ENCODE assay signal across 23 cellular contexts in genomic region chr10:63375006-63375405, GRCh38.
A peak's percentile ranks its signal among the peaks of the same experiment; 100 is the strongest.
DNase-seq lines count a peak whose midpoint lies in the region; ATAC-seq and TF ChIP-seq lines count a peak whose summit lies in the region.
"Had no signal": no experiment of that assay in that cellular context is flagged by ENCODE, and none has a peak within 500 bp of the region (broad histone marks: within the 10 kb centered on the region; RNA-seq: fewer than 3 reads in every experiment).

No MANE protein-coding gene starts in this region.

- peaks cover 9% of the 10 kb centered on the region for H3K36me3 Mint-ChIP-seq in activated T-cell treated with anti-CD3 and anti-CD28 coated beads, Interleukin-2, amount 50 U/mL, for 4 hours (ENCODE audit: insufficient read depth)

- no peaks in the 10 kb centered on the region for H3K9me3 ChIP-seq in neutrophil
- H3K9me3 ChIP-seq: heart left ventricle, right lobe of liver, upper lobe of left lung had no signal

- ATAC-seq in HG02642 (IDR thresholded peaks at IDR 0.05; ENCODE audit: poor library complexity, unreplicated experiment): no peak
- ATAC-seq in activated T-cell treated with anti-CD3 and anti-CD28 coated beads, Interleukin-2, amount 50 U/mL, for 4 hours: no peak
- ATAC-seq: activated CD8-positive, alpha-beta T cell treated with anti-CD3 and anti-CD28 coated beads, Interleukin-2, amount 10 ng/mL, durations not matched to agents 7 days and 5 days; foreskin keratinocyte; stimulated activated naive B cell treated with anti-CD40 and anti-IgM and Interleukin-4, amounts not matched to agents 10 μg/mL and 1 μg/mL and 100 μg/mL, for 72 hours had no signal

- H3K27me3 Mint-ChIP-seq in activated T-cell treated with anti-CD3 and anti-CD28 coated beads, Interleukin-2, amount 50 U/mL, for 4 hours (ENCODE audit: low read depth): no peaks in the 10 kb centered on the region
- H3K27me3 Mint-ChIP-seq: activated naive CD8-positive, alpha-beta T cell treated with anti-CD3 and anti-CD28 coated beads for 36 hours; stimulated activated naive B cell treated with anti-CD40 and anti-IgM and Interleukin-4, amounts not matched to agents 10 μg/mL and 1 μg/mL and 100 μg/mL, for 72 hours had no signal

- peak overlapping the region; percentile 30 for H3K27ac ChIP-seq in neutrophil
- H3K27ac ChIP-seq: foreskin keratinocyte, right lobe of liver, RWPE1, SK-N-MC, upper lobe of left lung had no signal

- no peaks in the 10 kb centered on the region for H3K36me3 ChIP-seq in neutrophil
- H3K36me3 ChIP-seq: right lobe of liver, upper lobe of left lung had no signal

- no peaks in the 10 kb centered on the region for H3K9me3 Mint-ChIP-seq in activated T-cell treated with anti-CD3 and anti-CD28 coated beads, Interleukin-2, amount 50 U/mL, for 4 hours
- H3K9me3 Mint-ChIP-seq: activated naive CD8-positive, alpha-beta T cell treated with anti-CD3 and anti-CD28 coated beads for 36 hours; neural crest cell; T-helper 1 cell treated with Interleukin-12 subunit alpha and Interleukin-12 subunit beta and Interleukin-4 antibody, amounts not matched to agents 30 μg/mL and 1 μg/mL, for 36 hours had no signal

- no peak overlapping the region for H3K4me3 Mint-ChIP-seq in activated T-cell treated with anti-CD3 and anti-CD28 coated beads, Interleukin-2, amount 50 U/mL, for 4 hours
- H3K4me3 Mint-ChIP-seq: activated CD8-positive, alpha-beta T cell treated with anti-CD3 and anti-CD28 coated beads, Interleukin-2, amount 10 ng/mL, durations not matched to agents 7 days and 5 days; activated naive CD8-positive, alpha-beta T cell treated with anti-CD3 and anti-CD28 coated beads for 36 hours; neural crest cell; stimulated activated naive B cell treated with anti-CD40 and anti-IgM and Interleukin-4, amounts not matched to agents 10 μg/mL and 1 μg/mL and 100 μg/mL, for 72 hours; T-helper 1 cell treated with Interleukin-12 subunit alpha and Interleukin-12 subunit beta and Interleukin-4 antibody, amounts not matched to agents 30 μg/mL and 1 μg/mL, for 36 hours had no signal

- H3K27me3 ChIP-seq in neutrophil: no peaks in the 10 kb centered on the region
- H3K27me3 ChIP-seq: foreskin keratinocyte, heart left ventricle, right lobe of liver, upper lobe of left lung had no signal

- peaks cover 19% of the 10 kb centered on the region for H3K4me1 Mint-ChIP-seq in activated T-cell treated with anti-CD3 and anti-CD28 coated beads, Interleukin-2, amount 50 U/mL, for 4 hours (ENCODE audit: low read depth)
- H3K4me1 Mint-ChIP-seq: neural crest cell had no signal

- DNase-seq in GF-D8 (lab: John Stamatoyannopoulos, UW): peak; percentile 14
- DNase-seq in RKO (ENCODE audit: low spot score): peak; percentile 48
- DNase-seq in choroid plexus epithelial cell (ENCODE audit: low read depth): peak; percentile 63
- no peak for DNase-seq in iPS-NIHi11 (ENCODE audit: low spot score)
- no peak for DNase-seq in activated T-cell treated with anti-CD3 and anti-CD28 coated beads, Interleukin-2, amount 50 U/mL, for 4 hours
- DNase-seq: activated CD8-positive, alpha-beta T cell treated with anti-CD3 and anti-CD28 coated beads, Interleukin-2, amount 10 ng/mL, durations not matched to agents 7 days and 5 days; activated effector memory CD4-positive, alpha-beta T cell treated with Interleukin-2 at 50 U/mL for 16 hours; activated naive CD8-positive, alpha-beta T cell treated with anti-CD3 and anti-CD28 coated beads for 36 hours; heart left ventricle; kidney glomerular epithelial cell; NCI-H446; NCI-H82; right lobe of liver; stimulated activated CD4-positive, alpha-beta T cell treated with anti-CD3 and anti-CD28 coated beads, Interleukin-4, amount 100 ng/mL, for 4 hours; stimulated activated naive B cell treated with anti-CD40 and anti-IgM and Interleukin-4, amounts not matched to agents 10 μg/mL and 1 μg/mL and 100 μg/mL, for 72 hours; upper lobe of left lung had no signal

- TF ChIP-seq CTCF in choroid plexus epithelial cell (conservative IDR thresholded peaks at IDR 0.05; ENCODE audit: low read depth, low read length) (no peak), neutrophil (IDR thresholded peaks at IDR 0.05) (no peak)

- H3K4me3 ChIP-seq in choroid plexus epithelial cell (ENCODE audit: low read depth, low read length) (no peak overlapping the region), neutrophil (ENCODE audit: low read depth in 1 of 2, low read length in 1 of 2) (no peak overlapping the region)
- H3K4me3 ChIP-seq: heart left ventricle, right lobe of liver, SK-N-MC, upper lobe of left lung had no signal

- peaks cover 21 to 32% of the 10 kb centered on the region in 2 experiments for H3K4me1 ChIP-seq in neutrophil (ENCODE audit: control insufficient read depth in 1 of 2, insufficient read depth in 1 of 2, low read depth in 1 of 2, low read length in 1 of 2)
- H3K4me1 ChIP-seq: right lobe of liver had no signal

Comparison
In these comparisons a context has a peak if more than half of its experiments do, and no peak if none do; other contexts are left out.
1. DNase-seq: peak in GF-D8 (single experiment), RKO (single experiment) and choroid plexus epithelial cell (single experiment); none in iPS-NIHi11 (single experiment) and activated T-cell treated with anti-CD3 and anti-CD28 coated beads, Interleukin-2, amount 50 U/mL, for 4 hours (single experiment).